Comparison of ENCODE assay signal across 16 cellular contexts in genomic region chr14:94582199-94582750, GRCh38. TPM values are rescaled to one million over a fixed set of nuclear protein-coding genes. Genes with fewer than 3 reads are reported as not detected.
"Had no signal": no experiment of that assay in that cellular context is flagged by ENCODE, and none has a peak within 500 bp of the region (broad histone marks: within the 10 kb centered on the region; RNA-seq: fewer than 3 reads in every experiment).

No MANE protein-coding gene starts in this region.

- H3K9me3 ChIP-seq: esophagus squamous epithelium, heart left ventricle, mucosa of descending colon, thoracic aorta had no signal

- DNase-seq: amniotic stem cell; cerebellar nuclear complex; dermis blood vessel endothelial cell; esophagus squamous epithelium; foreskin fibroblast; heart left ventricle; mucosa of descending colon; natural killer cell; nucleus accumbens; small intestine; stimulated activated naive B cell treated with anti-CD40 and anti-IgM and Interleukin-4, amounts not matched to agents 10 μg/mL and 1 μg/mL and 100 μg/mL, for 72 hours had no signal

- H3K27me3 ChIP-seq: heart left ventricle had no signal

- H3K36me3 ChIP-seq: esophagus squamous epithelium, heart left ventricle, thoracic aorta had no signal

- H3K4me3 ChIP-seq: esophagus squamous epithelium, heart left ventricle, mucosa of descending colon, thoracic aorta had no signal

- H3K4me1 ChIP-seq: esophagus squamous epithelium had no signal

- ATAC-seq: natural killer cell; stimulated activated naive B cell treated with anti-CD40 and anti-IgM and Interleukin-4, amounts not matched to agents 10 μg/mL and 1 μg/mL and 100 μg/mL, for 72 hours had no signal

- H3K27ac ChIP-seq: esophagus squamous epithelium, thoracic aorta had no signal

RNA-seq across cellular contexts. Expression of gene SERPINA5, which starts 1.0 kb away (rescaled TPM):
- total RNA-seq: natural killer cell; T-helper 2 cell treated with Interferon-gamma antibody and Interleukin-4, amounts not matched to agents 100 ng/mL and 5 ng/mL, for 36 hours had no signal
- polyA plus RNA-seq: keratinocyte had no signal

RNA-seq across cellular contexts. Expression of gene SERPINA4, which starts 21.0 kb away (rescaled TPM):
- total RNA-seq: dermis blood vessel endothelial cell; esophagus squamous epithelium; heart left ventricle; lung microvascular endothelial cell; mucosa of descending colon; natural killer cell; T-helper 2 cell treated with Interferon-gamma antibody and Interleukin-4, amounts not matched to agents 100 ng/mL and 5 ng/mL, for 36 hours; thoracic aorta; urinary bladder had no signal
- polyA plus RNA-seq: heart left ventricle, keratinocyte, urinary bladder had no signal

RNA-seq across cellular contexts. Expression of gene SERPINA3, which starts 29.9 kb away (rescaled TPM):
- total RNA-seq: lung microvascular endothelial cell; natural killer cell; T-helper 2 cell treated with Interferon-gamma antibody and Interleukin-4, amounts not matched to agents 100 ng/mL and 5 ng/mL, for 36 hours had no signal
